Comparison of ENCODE assay signal across 1 cellular context in genomic region chr9:135993409-135993742, GRCh38.
TF ChIP-seq lines count a peak whose summit lies in the region.

No MANE protein-coding gene starts in this region.

TF ChIP-seq in IMR-90, 13 proteins besides CTCF, POLR2A, EP300 and RAD21 (continued from another document):
- TF ChIP-seq USF2 (IDR thresholded peaks at IDR 0.05; ENCODE audit: low read depth, low read length) = no peak
- TF ChIP-seq ELK1 (IDR thresholded peaks at IDR 0.05; ENCODE audit: borderline replicate concordance, low read depth, low read length) = no peak
- no peak for TF ChIP-seq RCOR1 (IDR thresholded peaks at IDR 0.05; ENCODE audit: insufficient replicate concordance, low read length)
- TF ChIP-seq BHLHE40 (IDR thresholded peaks at IDR 0.05; ENCODE audit: low read depth, low read length) = no peak
- no peak for TF ChIP-seq NFE2L2 (IDR thresholded peaks at IDR 0.05; ENCODE audit: low read depth, low read length)
- TF ChIP-seq MXI1 (IDR thresholded peaks at IDR 0.05; ENCODE audit: borderline replicate concordance, low read depth, low read length) = no peak
